Comparison of ENCODE assay signal across 20 cellular contexts in the genomic region with DNA sequence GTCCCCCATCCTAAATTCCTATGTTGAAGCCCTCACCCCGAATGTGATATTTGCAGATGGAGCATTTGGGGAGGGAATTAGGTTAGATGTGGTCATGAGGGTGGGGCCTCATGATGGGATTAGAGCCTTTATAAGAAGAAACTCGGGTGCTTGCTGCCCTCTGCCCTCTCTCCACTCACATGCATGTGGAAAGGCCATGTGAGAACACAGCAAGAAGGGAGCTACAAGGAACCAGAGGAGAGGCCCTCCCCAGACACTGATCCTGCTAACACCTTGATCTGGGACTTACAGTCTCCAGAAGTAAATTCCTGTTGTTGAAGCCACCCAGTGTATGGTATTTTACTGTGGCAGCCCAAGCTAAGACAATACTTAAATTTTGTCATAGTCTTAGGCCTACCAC.
DNase-seq lines count a peak whose midpoint lies in the region; ATAC-seq and TF ChIP-seq lines count a peak whose summit lies in the region.
"Had no signal": no experiment of that assay in that cellular context is flagged by ENCODE, and none has a peak within 500 bp of the region (broad histone marks: within the 10 kb centered on the region; RNA-seq: fewer than 3 reads in every experiment).

No MANE protein-coding gene starts in this region.

- no peak for TF ChIP-seq EP300 in suprapubic skin (IDR thresholded peaks at IDR 0.05)

- no peaks in the 10 kb centered on the region for H3K27me3 Mint-ChIP-seq in naive thymus-derived CD4-positive, alpha-beta T cell
- H3K27me3 Mint-ChIP-seq: CD8-positive, alpha-beta memory T cell had no signal

- peaks cover 0 to 42% (median 9%) of the 10 kb centered on the region in 3 experiments for H3K36me3 ChIP-seq in naive thymus-derived CD4-positive, alpha-beta T cell (ENCODE audit: control insufficient read depth in 2 of 3, insufficient read depth in 3 of 3, low read length in 3 of 3)
- peaks cover 81 to 84% (median 82%) of the 10 kb centered on the region in 3 donors for H3K36me3 ChIP-seq in tibial artery
- peaks cover 77% of the 10 kb centered on the region for H3K36me3 ChIP-seq in suprapubic skin
- H3K36me3 ChIP-seq: SJCRH30 had no signal

- H3K4me3 Mint-ChIP-seq in naive thymus-derived CD4-positive, alpha-beta T cell, result no peak overlapping the region
- H3K4me3 Mint-ChIP-seq: CD8-positive, alpha-beta memory T cell had no signal

- H3K36me3 Mint-ChIP-seq in activated naive CD4-positive, alpha-beta T cell treated with anti-CD3 and anti-CD28 coated beads, Interleukin-2, amount 50 U/mL, for 72 hours, result peaks cover 0 to 39% of the 10 kb centered on the region in 2 donors
- peaks cover 6 to 58% (median 30%) of the 10 kb centered on the region in 5 donors for H3K36me3 Mint-ChIP-seq in naive thymus-derived CD4-positive, alpha-beta T cell

- H3K27me3 ChIP-seq in naive thymus-derived CD4-positive, alpha-beta T cell (ENCODE audit: control insufficient read depth in 2 of 2, insufficient read depth in 2 of 2, low read length in 2 of 2), result no peaks in the 10 kb centered on the region
- H3K27me3 ChIP-seq in tibial artery (no peaks in the 10 kb centered on the region), suprapubic skin (no peaks in the 10 kb centered on the region)
- H3K27me3 ChIP-seq: SJCRH30 had no signal

- no peak for DNase-seq in activated naive CD4-positive, alpha-beta T cell treated with anti-CD3 and anti-CD28 coated beads, Interleukin-2, amount 50 U/mL, for 72 hours (ENCODE audit: low spot score in 2 of 2)
- DNase-seq in activated naive CD4-positive, alpha-beta T cell treated with anti-CD3 and anti-CD28 coated beads, Interleukin-2, amount 50 U/mL, for 16 hours, result no peak
- DNase-seq in RWPE1 (ENCODE audit: low spot score), result no peak
- DNase-seq in naive thymus-derived CD4-positive, alpha-beta T cell, result no peak
- DNase-seq in tibial artery, result no peak
- DNase-seq in NCI-H187 treated with DMSO at 0.1 percent for 48 hours (lab: John Stamatoyannopoulos, UW), result no peak
- DNase-seq in suprapubic skin (ENCODE audit: low spot score in 2 of 2), result no peak
- DNase-seq: AML-193; CD8-positive, alpha-beta memory T cell; DND-41; GDM1; GM23248; KBM-7; NCI-H1105; NCI-H1694 treated with DMSO at 0.1 percent for 48 hours; NCI-H446 had no signal

- no peaks in the 10 kb centered on the region for H3K9me3 ChIP-seq in naive thymus-derived CD4-positive, alpha-beta T cell (ENCODE audit: control insufficient read depth in 2 of 3, low read length in 3 of 3)
- H3K9me3 ChIP-seq in tibial artery (no peaks in the 10 kb centered on the region), suprapubic skin (no peaks in the 10 kb centered on the region)
- H3K9me3 ChIP-seq: SJCRH30 had no signal

- intact Hi-C loops in naive thymus-derived CD4-positive, alpha-beta T cell (cut with micrococcal nuclease), result no loop called here
- intact Hi-C loops in tibial artery (cut with DNase I; ENCODE audit: low total_unique reads), result loop anchor here (5.0 to 10.0 kb wide), 2 partner anchors 60 to 102 kb away; a partner anchor contains a TSS

- H3K4me3 ChIP-seq in naive thymus-derived CD4-positive, alpha-beta T cell (ENCODE audit: low read length), result no peak overlapping the region
- H3K4me3 ChIP-seq in tibial artery (no peak overlapping the region), suprapubic skin (no peak overlapping the region)
- H3K4me3 ChIP-seq: GM23248, SJCRH30 had no signal

- TF ChIP-seq CTCF in RWPE1 (conservative IDR thresholded peaks at IDR 0.05; ENCODE audit: low read depth) (no peak), tibial artery (IDR thresholded peaks at IDR 0.05) (no peak), suprapubic skin (IDR thresholded peaks at IDR 0.05) (no peak)

- H3K27ac ChIP-seq in RWPE1 (peak overlapping the region; percentile 50), tibial artery (peak overlapping the region; percentile 25 to 43), suprapubic skin (no peak overlapping the region)
- peak overlapping the region; percentile 38 for H3K27ac ChIP-seq in naive thymus-derived CD4-positive, alpha-beta T cell (ENCODE audit: low read depth, low read length)
- H3K27ac ChIP-seq: GM23248, HL-60, SJCRH30 had no signal

- peaks cover 27 to 79% (median 64%) of the 10 kb centered on the region in 7 donors for H3K4me1 Mint-ChIP-seq in naive thymus-derived CD4-positive, alpha-beta T cell

- no peak for ATAC-seq in activated naive CD4-positive, alpha-beta T cell treated with anti-CD3 and anti-CD28 coated beads, Interleukin-2, amount 50 U/mL, for 72 hours
- ATAC-seq in naive thymus-derived CD4-positive, alpha-beta T cell, result no peak
- ATAC-seq in HG03139 (IDR thresholded peaks at IDR 0.05; ENCODE audit: unreplicated experiment), result no peak
- ATAC-seq: HCT116 had no signal

- no peak for TF ChIP-seq POLR2A in suprapubic skin (IDR thresholded peaks at IDR 0.05)

- no peaks in the 10 kb centered on the region for H3K9me3 Mint-ChIP-seq in activated naive CD4-positive, alpha-beta T cell treated with anti-CD3 and anti-CD28 coated beads, Interleukin-2, amount 50 U/mL, for 72 hours
- H3K9me3 Mint-ChIP-seq in naive thymus-derived CD4-positive, alpha-beta T cell, result no peaks in the 10 kb centered on the region
- H3K9me3 Mint-ChIP-seq: CD8-positive, alpha-beta memory T cell had no signal

- peaks cover 7 to 44% of the 10 kb centered on the region in 2 donors for H3K4me1 ChIP-seq in naive thymus-derived CD4-positive, alpha-beta T cell (ENCODE audit: control insufficient read depth in 2 of 2, insufficient read depth in 2 of 2, low read length in 2 of 2)
- H3K4me1 ChIP-seq in tibial artery (peaks cover 0 to 40% (median 28%) of the 10 kb centered on the region in 4 donors), suprapubic skin (peaks cover 36% of the 10 kb centered on the region)
- H3K4me1 ChIP-seq: SJCRH30 had no signal

- CTCF ChIA-PET in RWPE1 (lab: Yijun Ruan, JAX), result interaction anchor here (1.0 to 3.4 kb wide), 2 partner anchors 43 to 154 kb away, joined by 5 to 25 read pairs; a partner anchor contains a TSS
- CTCF ChIA-PET in naive thymus-derived CD4-positive, alpha-beta T cell (lab: Charles Lee), result interaction anchor here (0.9 to 13.8 kb wide), 7 partner anchors 9 to 154 kb away, joined by 3 to 364 read pairs (median 4); a partner anchor contains a TSS

- peak overlapping the region; percentile 46 to 82 for H3K27ac Mint-ChIP-seq in activated naive CD4-positive, alpha-beta T cell treated with anti-CD3 and anti-CD28 coated beads, Interleukin-2, amount 50 U/mL, for 72 hours
- peak overlapping the region in 8 of 9 donors; percentile 38 to 94 (median 84) for H3K27ac Mint-ChIP-seq in naive thymus-derived CD4-positive, alpha-beta T cell

- POLR2A ChIA-PET in RWPE1 (lab: Yijun Ruan, JAX; ENCODE audit: low non-redundant PET), result no interaction called here
- POLR2A ChIA-PET in naive thymus-derived CD4-positive, alpha-beta T cell (lab: Charles Lee), result interaction anchor here (0.7 to 18.6 kb wide), 6 partner anchors 22 to 153 kb away, joined by 3 to 426 read pairs (median 6); no protein-coding TSS in a partner anchor

- 53% methylated on average over 2 of the region's 2 CpGs for WGBS in suprapubic skin
